14 cellular contexts compared by ENCODE assay signal in the genomic region with DNA sequence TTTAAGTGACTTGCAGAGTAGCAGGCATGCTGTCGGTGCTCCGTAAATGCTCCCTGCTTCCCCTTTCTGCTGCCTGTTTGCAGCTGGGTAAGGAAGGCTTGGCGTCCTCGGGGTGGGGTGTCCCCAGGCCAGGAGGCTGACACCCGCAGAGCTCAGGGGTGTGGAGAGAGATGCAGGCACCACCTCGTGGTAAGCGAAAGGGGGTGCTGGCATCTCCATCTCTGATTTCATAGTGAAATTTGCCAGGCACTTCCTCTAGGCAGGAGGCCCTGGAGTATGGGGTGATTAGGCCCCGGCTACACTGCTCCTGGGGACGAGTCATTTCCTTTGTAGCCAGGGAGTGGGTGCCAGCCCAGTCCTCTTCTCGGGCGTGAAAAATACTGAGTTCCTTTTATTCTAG.
DNase-seq lines count a peak whose midpoint lies in the region; ATAC-seq, FAIRE-seq and TF ChIP-seq lines count a peak whose summit lies in the region.
"Had no signal": no experiment of that assay in that cellular context is flagged by ENCODE, and none has a peak within 500 bp of the region (broad histone marks: within the 10 kb centered on the region; RNA-seq: fewer than 3 reads in every experiment).

No MANE protein-coding gene starts in this region.

- intact Hi-C loops in naive thymus-derived CD4-positive, alpha-beta T cell (cut with micrococcal nuclease) = no loop called here
- intact Hi-C loops in kidney (cut with DNase I) = no loop called here

- peak; percentile 23 for ATAC-seq in naive thymus-derived CD4-positive, alpha-beta T cell
- ATAC-seq: effector memory CD8-positive, alpha-beta T cell had no signal

- no peaks in the 10 kb centered on the region for H3K27me3 Mint-ChIP-seq in naive thymus-derived CD4-positive, alpha-beta T cell
- H3K27me3 Mint-ChIP-seq: IgD-negative memory B cell had no signal

- peak; percentile 41 for DNase-seq in DMS53 (lab: John Stamatoyannopoulos, UW)
- DNase-seq in DMS53 treated with DMSO at 0.1 percent for 48 hours (lab: John Stamatoyannopoulos, UW; ENCODE audit: unreplicated experiment) = no peak
- peak; percentile 15 for DNase-seq in HS-5 (ENCODE audit: low read depth)
- DNase-seq in WERI-Rb-1 = peak; percentile 56
- no peak for DNase-seq in naive thymus-derived CD4-positive, alpha-beta T cell
- no peak for DNase-seq in GM12891 (ENCODE audit: insufficient read length, low spot score)
- DNase-seq in kidney = no peak
- no peak for DNase-seq in ecto neural progenitor cell (ENCODE audit: low spot score)
- DNase-seq: activated naive CD4-positive, alpha-beta T cell; effector memory CD8-positive, alpha-beta T cell; OCI-M1 had no signal

- H3K9me3 Mint-ChIP-seq in naive thymus-derived CD4-positive, alpha-beta T cell = no peaks in the 10 kb centered on the region
- H3K9me3 Mint-ChIP-seq: effector memory CD8-positive, alpha-beta T cell; IgD-negative memory B cell; neural progenitor cell had no signal

- POLR2A ChIA-PET in naive thymus-derived CD4-positive, alpha-beta T cell (lab: Charles Lee) = interaction anchor here (1.2 kb wide), 1 partner anchor 12 kb away, joined by 3 read pairs; no protein-coding TSS in a partner anchor

- H3K4me3 ChIP-seq in WERI-Rb-1 (ENCODE audit: low read depth, low read length) = no peak overlapping the region
- H3K4me3 ChIP-seq in naive thymus-derived CD4-positive, alpha-beta T cell (ENCODE audit: low read length) = no peak overlapping the region
- no peak overlapping the region for H3K4me3 ChIP-seq in kidney (ENCODE audit: low read length in 2 of 2)
- H3K4me3 ChIP-seq: neural progenitor cell had no signal

- peaks cover 6 to 44% (median 17%) of the 10 kb centered on the region in 7 donors for H3K4me1 Mint-ChIP-seq in naive thymus-derived CD4-positive, alpha-beta T cell
- H3K4me1 Mint-ChIP-seq: IgD-negative memory B cell had no signal

- CTCF ChIA-PET in naive thymus-derived CD4-positive, alpha-beta T cell (lab: Charles Lee) = no interaction called here

- TF ChIP-seq POLR2A in GM12891 (IDR thresholded peaks at IDR 0.05; ENCODE audit: low read depth, low read length) = no peak

- no peaks in the 10 kb centered on the region for H3K27me3 ChIP-seq in WERI-Rb-1 (ENCODE audit: insufficient read depth, low read depth, severe bottlenecking)
- no peaks in the 10 kb centered on the region for H3K27me3 ChIP-seq in naive thymus-derived CD4-positive, alpha-beta T cell (ENCODE audit: control insufficient read depth in 2 of 2, insufficient read depth in 2 of 2, low read length in 2 of 2)
- H3K27me3 ChIP-seq: neural progenitor cell had no signal

- FAIRE-seq in GM12891 (lab: Jason Lieb, UNC) (no peak), kidney (lab: Jason Lieb, UNC) (no peak)
- FAIRE-seq: A204.1 had no signal

- H3K27ac ChIP-seq in WERI-Rb-1 = peak overlapping the region; percentile 80
- no peak overlapping the region for H3K27ac ChIP-seq in naive thymus-derived CD4-positive, alpha-beta T cell (ENCODE audit: low read depth, low read length)
- no peak overlapping the region for H3K27ac ChIP-seq in kidney (ENCODE audit: low read depth in 2 of 2, low read length in 2 of 2)
- H3K27ac ChIP-seq: neural progenitor cell had no signal

- H3K9ac ChIP-seq in kidney (ENCODE audit: low read length in 2 of 2) = no peak overlapping the region
- H3K9ac ChIP-seq: neural progenitor cell had no signal

- TF ChIP-seq CTCF in WERI-Rb-1 (IDR thresholded peaks at IDR 0.05; ENCODE audit: low read depth, low read length) = peak; percentile 53
- no peak for TF ChIP-seq CTCF in kidney (IDR thresholded peaks at IDR 0.05; ENCODE audit: borderline replicate concordance, extremely low read depth, insufficient read depth)

- no peak overlapping the region for H3K4me3 Mint-ChIP-seq in naive thymus-derived CD4-positive, alpha-beta T cell
- H3K4me3 Mint-ChIP-seq: effector memory CD8-positive, alpha-beta T cell; IgD-negative memory B cell; neural progenitor cell had no signal

- H3K4me1 ChIP-seq in naive thymus-derived CD4-positive, alpha-beta T cell (ENCODE audit: control insufficient read depth in 2 of 2, insufficient read depth in 2 of 2, low read length in 2 of 2) = no peaks in the 10 kb centered on the region
- peaks cover 0 to 2% of the 10 kb centered on the region in 2 donors for H3K4me1 ChIP-seq in kidney (ENCODE audit: control insufficient read depth in 1 of 2, insufficient read depth in 1 of 2, low read depth in 1 of 2, low read length in 2 of 2)

- no peak overlapping the region for H3K27ac Mint-ChIP-seq in naive thymus-derived CD4-positive, alpha-beta T cell
- H3K27ac Mint-ChIP-seq: effector memory CD8-positive, alpha-beta T cell; IgD-negative memory B cell had no signal

- peaks cover 0 to 15% (median 0%) of the 10 kb centered on the region in 5 donors for H3K36me3 Mint-ChIP-seq in naive thymus-derived CD4-positive, alpha-beta T cell
- H3K36me3 Mint-ChIP-seq: neural progenitor cell had no signal

- H3K9me3 ChIP-seq in WERI-Rb-1 (ENCODE audit: severe bottlenecking) (no peaks in the 10 kb centered on the region), kidney (ENCODE audit: control insufficient read depth in 1 of 2, low read length in 2 of 2) (no peaks in the 10 kb centered on the region)
- no peaks in the 10 kb centered on the region for H3K9me3 ChIP-seq in naive thymus-derived CD4-positive, alpha-beta T cell (ENCODE audit: control insufficient read depth in 2 of 3, low read length in 3 of 3)

- H3K36me3 ChIP-seq in WERI-Rb-1 = no peaks in the 10 kb centered on the region
- H3K36me3 ChIP-seq in naive thymus-derived CD4-positive, alpha-beta T cell (ENCODE audit: control insufficient read depth in 2 of 3, insufficient read depth in 3 of 3, low read length in 3 of 3) = no peaks in the 10 kb centered on the region
- H3K36me3 ChIP-seq in kidney (ENCODE audit: control insufficient read depth in 1 of 2, insufficient read depth in 2 of 2, low read length in 2 of 2) = no peaks in the 10 kb centered on the region
- H3K36me3 ChIP-seq: neural progenitor cell had no signal

TF ChIP-seq in GM12891, 5 proteins besides CTCF, POLR2A, EP300 and RAD21:
- no peak for TF ChIP-seq POU2F2 (IDR thresholded peaks at IDR 0.05; ENCODE audit: low read depth, low read length)
- TF ChIP-seq TAF1 (IDR thresholded peaks at IDR 0.05; ENCODE audit: low read depth, low read length) = no peak
- TF ChIP-seq SPI1 (IDR thresholded peaks at IDR 0.05; ENCODE audit: low read depth, low read length) = no peak
- TF ChIP-seq PAX5 (IDR thresholded peaks at IDR 0.05; ENCODE audit: insufficient read depth, low read length, severe bottlenecking) = no peak
- TF ChIP-seq POLR2AphosphoS5 (IDR thresholded peaks at IDR 0.05; ENCODE audit: low read depth, low read length) = no peak

Comparison
In these comparisons a context has a peak if more than half of its experiments do, and no peak if none do; other contexts are left out.
1. DNase-seq: peak in DMS53 (single experiment), HS-5 (single experiment) and WERI-Rb-1 (single experiment); none in DMS53 treated with DMSO at 0.1 percent for 48 hours (single experiment), naive thymus-derived CD4-positive, alpha-beta T cell (0 of 9), GM12891 (single experiment), kidney (single experiment) and ecto neural progenitor cell (single experiment).